Comparison of ENCODE assay signal across 29 cellular contexts in genomic region chr5:103207001-103207400, GRCh38. TPM values are rescaled to one million over a fixed set of nuclear protein-coding genes. Genes with fewer than 3 reads are reported as not detected.
DNase-seq lines count a peak whose midpoint lies in the region; ATAC-seq, FAIRE-seq and TF ChIP-seq lines count a peak whose summit lies in the region.
"Had no signal": no experiment of that assay in that cellular context is flagged by ENCODE, and none has a peak within 500 bp of the region (broad histone marks: within the 10 kb centered on the region; RNA-seq: fewer than 3 reads in every experiment).

No MANE protein-coding gene starts in this region.

- no peaks in the 10 kb centered on the region for H3K79me2 ChIP-seq in endothelial cell of umbilical vein (ENCODE audit: control insufficient read depth, insufficient read depth, low read length)

- no peak overlapping the region for H3K4me2 ChIP-seq in endothelial cell of umbilical vein (ENCODE audit: insufficient read depth, low read length)

- FAIRE-seq in endothelial cell of umbilical vein (lab: Jason Lieb, UNC) = no peak
- FAIRE-seq: GM12891, H1, HepG2 had no signal

- H4K20me1 ChIP-seq in endothelial cell of umbilical vein (replicated peaks; ENCODE audit: control insufficient read depth, extremely low read depth, insufficient read depth, low read length) = no peaks in the 10 kb centered on the region

- H3K27ac Mint-ChIP-seq in activated CD8-positive, alpha-beta memory T cell treated with anti-CD3 and anti-CD28 coated beads, Interleukin-2, amount 10 ng/mL, durations not matched to agents 7 days and 5 days = peak overlapping the region; percentile 16
- peak overlapping the region; percentile 92 for H3K27ac Mint-ChIP-seq in nephron progenitor cell
- H3K27ac Mint-ChIP-seq: CD8-positive, alpha-beta T cell had no signal

- H3K36me3 Mint-ChIP-seq in activated CD8-positive, alpha-beta memory T cell treated with anti-CD3 and anti-CD28 coated beads, Interleukin-2, amount 10 ng/mL, durations not matched to agents 7 days and 5 days = peaks cover 27% of the 10 kb centered on the region
- H3K36me3 Mint-ChIP-seq in nephron progenitor cell (ENCODE audit: low read depth) = peaks cover 40% of the 10 kb centered on the region

- BruUV-seq in endothelial cell of umbilical vein (replicated peaks; lab: Mats Ljungman, UMichigan) = no TSS peak

- no peaks in the 10 kb centered on the region for H3K36me3 ChIP-seq in endothelial cell of umbilical vein (ENCODE audit: control insufficient read depth in 2 of 2, extremely low read depth in 1 of 2, insufficient read depth in 2 of 2, low read length in 2 of 2)

- POLR2A ChIA-PET in endothelial cell of umbilical vein (lab: Charles Lee) = no interaction called here

- intact Hi-C loops in endothelial cell of umbilical vein (cut with micrococcal nuclease) = no loop called here

- peak overlapping the region; percentile 36 for H3K27ac ChIP-seq in endothelial cell of umbilical vein (ENCODE audit: insufficient read depth, low read depth, low read length)
- H3K27ac ChIP-seq: C4-2B, RWPE1, SK-N-MC had no signal

- no peak for TF ChIP-seq POLR2A in endothelial cell of umbilical vein (IDR thresholded peaks at IDR 0.05; ENCODE audit: low read depth, low read length)

- H3K4me3 Mint-ChIP-seq in activated CD8-positive, alpha-beta memory T cell treated with anti-CD3 and anti-CD28 coated beads, Interleukin-2, amount 10 ng/mL, durations not matched to agents 7 days and 5 days = no peak overlapping the region
- H3K4me3 Mint-ChIP-seq in nephron progenitor cell = no peak overlapping the region
- H3K4me3 Mint-ChIP-seq: CD8-positive, alpha-beta T cell had no signal

- H2AFZ ChIP-seq in endothelial cell of umbilical vein (ENCODE audit: low read depth, low read length) = no peak overlapping the region

- H3K4me3 ChIP-seq in endothelial cell of umbilical vein (replicated peaks in 1 of 3; ENCODE audit: insufficient read depth in 1 of 3, low read depth in 1 of 3, low read length in 3 of 3) = no peak overlapping the region
- H3K4me3 ChIP-seq in foreskin fibroblast (ENCODE audit: low read depth in 1 of 2, low read length in 2 of 2) = no peak overlapping the region
- H3K4me3 ChIP-seq: SK-N-MC had no signal

- H3K9ac ChIP-seq in endothelial cell of umbilical vein (replicated peaks; ENCODE audit: extremely low read depth, insufficient read depth, low read length) = peak overlapping the region; percentile 1

- no peaks in the 10 kb centered on the region for H3K9me1 ChIP-seq in endothelial cell of umbilical vein (replicated peaks; ENCODE audit: control insufficient read depth, extremely low read depth, insufficient read depth, low read length)

- ATAC-seq in activated CD8-positive, alpha-beta memory T cell treated with anti-CD3 and anti-CD28 coated beads, Interleukin-2, amount 10 ng/mL, durations not matched to agents 7 days and 5 days = no peak
- ATAC-seq: CD8-positive, alpha-beta T cell; HCT116; HepG2 had no signal

- H3K9me3 ChIP-seq in endothelial cell of umbilical vein (replicated peaks; ENCODE audit: control insufficient read depth, insufficient read depth, low read length) = no peaks in the 10 kb centered on the region
- H3K9me3 ChIP-seq: Caco-2 had no signal

- peaks cover 27% of the 10 kb centered on the region for H3K4me1 Mint-ChIP-seq in activated CD8-positive, alpha-beta memory T cell treated with anti-CD3 and anti-CD28 coated beads, Interleukin-2, amount 10 ng/mL, durations not matched to agents 7 days and 5 days
- H3K4me1 Mint-ChIP-seq in nephron progenitor cell = peaks cover 44% of the 10 kb centered on the region

- TF ChIP-seq CTCF in endothelial cell of umbilical vein (IDR thresholded peaks at IDR 0.05; ENCODE audit: extremely low read depth in 1 of 2, insufficient read depth in 1 of 2, low read depth in 1 of 2, low read length in 2 of 2) (no peak), nephron progenitor cell (IDR thresholded peaks at IDR 0.05) (no peak), foreskin fibroblast (IDR thresholded peaks at IDR 0.05; ENCODE audit: low read depth, low read length) (no peak)

- dilution Hi-C loops in endothelial cell of umbilical vein (cut with MboI; ENCODE audit: extremely low pct_ligation_motif_present, low sequenced_read_pairs) = no loop called here

- H3K9me3 Mint-ChIP-seq in activated CD8-positive, alpha-beta memory T cell treated with anti-CD3 and anti-CD28 coated beads, Interleukin-2, amount 10 ng/mL, durations not matched to agents 7 days and 5 days (ENCODE audit: low read depth) = no peaks in the 10 kb centered on the region
- peaks cover 4% of the 10 kb centered on the region for H3K9me3 Mint-ChIP-seq in nephron progenitor cell

- no peaks in the 10 kb centered on the region for H3K27me3 ChIP-seq in endothelial cell of umbilical vein (ENCODE audit: control insufficient read depth in 2 of 2, insufficient read depth in 2 of 2, low read length in 2 of 2)

- no peaks in the 10 kb centered on the region for H3K27me3 Mint-ChIP-seq in activated CD8-positive, alpha-beta memory T cell treated with anti-CD3 and anti-CD28 coated beads, Interleukin-2, amount 10 ng/mL, durations not matched to agents 7 days and 5 days
- no peaks in the 10 kb centered on the region for H3K27me3 Mint-ChIP-seq in nephron progenitor cell (ENCODE audit: low read depth, poor library complexity)

- no peak for DNase-seq in activated CD8-positive, alpha-beta memory T cell treated with anti-CD3 and anti-CD28 coated beads, Interleukin-2, amount 10 ng/mL, durations not matched to agents 7 days and 5 days
- no peak for DNase-seq in activated CD8-positive, alpha-beta memory T cell treated with anti-CD3 and anti-CD28 coated beads, Interleukin-2, amount 50 U/mL, for 48 hours
- DNase-seq in endothelial cell of umbilical vein (ENCODE audit: low read depth, low spot score) (peak; percentile 25), nephron progenitor cell (no peak), RPMI8226 (no peak), foreskin fibroblast (no peak)
- DNase-seq in stimulated activated CD4-positive, alpha-beta T cell treated with anti-CD3 and anti-CD28 coated beads, Interleukin-4, amount 100 ng/mL, for 4 hours = no peak
- no peak for DNase-seq in stimulated activated naive CD4-positive, alpha-beta T cell treated with Interleukin-2 at 50 U/mL for 16 hours (lab: John Stamatoyannopoulos, UW)
- DNase-seq: 8988T; ACHN; Caco-2; CD8-positive, alpha-beta T cell; DMS79; EL; Karpas-422; NCI-H1092; NCI-H1417 treated with DMSO at 0.1 percent for 48 hours; NCI-H1694 treated with DMSO at 0.1 percent for 48 hours; NCI-H2081; NCI-H2227 treated with DMSO at 0.1 percent for 48 hours; NCI-H526 treated with DMSO at 0.1 percent for 48 hours; SIG-M5 had no signal

- CTCF ChIA-PET in activated CD8-positive, alpha-beta memory T cell treated with anti-CD3 and anti-CD28 coated beads, Interleukin-2, amount 10 ng/mL, durations not matched to agents 7 days and 5 days (lab: Charles Lee) = no interaction called here
- CTCF ChIA-PET in endothelial cell of umbilical vein (lab: Charles Lee) = interaction anchor here (0.9 to 2.9 kb wide), 4 partner anchors 8 to 51 kb away, joined by 3 to 16 read pairs (median 6); partner anchors contain the start of gene MACIR

- H3K4me1 ChIP-seq in endothelial cell of umbilical vein (ENCODE audit: control insufficient read depth, extremely low read depth, insufficient read depth, low read length) = peaks cover 27% of the 10 kb centered on the region
- H3K4me1 ChIP-seq: Caco-2 had no signal

TF ChIP-seq in endothelial cell of umbilical vein, 7 proteins besides CTCF, POLR2A, EP300 and RAD21:
- TF ChIP-seq POLR2AphosphoS5 (IDR thresholded peaks at IDR 0.05; ENCODE audit: insufficient read depth, low read depth, low read length) (no peak), JUN (IDR thresholded peaks at IDR 0.05; ENCODE audit: borderline replicate concordance, insufficient read depth, insufficient read length, low read depth) (no peak), FOS (IDR thresholded peaks at IDR 0.05; ENCODE audit: borderline replicate concordance, insufficient read depth, low read length) (no peak), EZH2 (IDR thresholded peaks at IDR 0.05; ENCODE audit: borderline replicate concordance, low read depth, low read length, severe bottlenecking) (no peak), MYC (IDR thresholded peaks at IDR 0.05; ENCODE audit: low read depth, low read length) (no peak), MAX (IDR thresholded peaks at IDR 0.05; ENCODE audit: insufficient read depth, insufficient read length) (no peak), GATA2 (IDR thresholded peaks at IDR 0.05; ENCODE audit: insufficient read depth, insufficient read length, low read depth, low read length) (no peak)

RNA-seq across cellular contexts. Expression of gene MACIR, which starts 51.6 kb away (rescaled TPM):
- total RNA-seq in activated CD8-positive, alpha-beta memory T cell treated with anti-CD3 and anti-CD28 coated beads, Interleukin-2, amount 10 ng/mL, durations not matched to agents 7 days and 5 days = 1 to 10 TPM; 6.4 to 9.5 TPM
- total RNA-seq in endothelial cell of umbilical vein = 9.3 and 9.6 TPM in 2 replicates
- 3.9 and 4.0 TPM in 2 replicates for polyA plus RNA-seq in endothelial cell of umbilical vein
- 4.3 and 4.8 TPM in 2 replicates for polyA plus RNA-seq in endothelial cell of umbilical vein (2011; cell fraction: cytosol; rRNA removed)
- polyA plus RNA-seq in endothelial cell of umbilical vein (2011; cell fraction: nucleus; rRNA removed) = 9.0 and 10.9 TPM in 2 replicates
- 9.6 and 11.3 TPM in 2 replicates for polyA plus RNA-seq in endothelial cell of umbilical vein (2012)
- 7.6 and 9.1 TPM in 2 replicates for polyA minus RNA-seq in endothelial cell of umbilical vein
- 11.8 TPM for polyA minus RNA-seq in endothelial cell of umbilical vein (2011; cell fraction: cytosol; rRNA and poly(A)+ RNA removed)
- polyA minus RNA-seq in endothelial cell of umbilical vein (2011; cell fraction: nucleus; rRNA and poly(A)+ RNA removed) = 4.5 and 5.3 TPM in 2 replicates
